ENCODE assay signal across 8 cellular contexts in the genomic region with DNA sequence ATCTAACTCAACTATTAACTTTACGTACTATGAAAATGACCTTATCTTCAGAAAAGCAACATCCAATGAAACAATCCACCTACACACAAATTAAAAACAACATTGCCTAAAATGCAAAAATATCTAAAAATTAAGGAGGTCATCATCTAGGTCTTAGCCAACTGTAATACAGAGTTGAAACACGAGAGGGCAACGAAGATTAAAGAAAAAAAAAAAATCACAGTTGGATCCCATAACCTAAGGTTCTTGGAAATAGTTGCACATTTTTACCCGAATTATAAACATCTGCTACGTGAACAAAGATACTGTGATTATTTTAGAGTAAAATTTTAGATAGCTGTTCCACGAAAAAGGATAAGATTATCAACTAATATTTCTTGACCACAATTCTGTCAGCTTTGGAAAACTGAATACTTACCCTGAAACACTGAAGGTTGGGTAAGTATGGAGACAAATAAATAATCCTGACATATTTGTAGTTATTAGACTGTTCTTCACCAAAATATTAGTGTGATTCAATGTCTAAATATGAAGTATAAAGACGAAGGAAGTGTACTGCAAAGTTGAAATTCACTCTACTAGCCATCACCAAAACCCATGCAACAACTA.
DNase-seq lines count a peak whose midpoint lies in the region; ATAC-seq and TF ChIP-seq lines count a peak whose summit lies in the region.

No MANE protein-coding gene starts in this region.

- no peak overlapping the region for H3K27ac Mint-ChIP-seq in MCF 10A (ENCODE audit: low read depth, unreplicated experiment)
- no peak overlapping the region for H3K27ac Mint-ChIP-seq in activated T-helper 2 cell treated with anti-CD3 and anti-CD28 coated beads, Interferon-gamma antibody, Interleukin-2, Interleukin-4, amounts not matched to agents 10 μg/mL and 5 μg/mL and 100 μg/mL, durations not matched to agents 14 hours and 24 hours and 36 hours

- WGBS in liver: 17% methylated on average over 7 of the region's 7 CpGs

- POLR2A ChIA-PET in MCF 10A (lab: Yijun Ruan, JAX): interaction anchor here (0.7 to 1.5 kb wide), 2 partner anchors 88 to 193 kb away, joined by 3 to 6 read pairs; a partner anchor contains a TSS

- peaks cover 27% of the 10 kb centered on the region for H3K4me1 Mint-ChIP-seq in MCF 10A (ENCODE audit: insufficient read depth, unreplicated experiment)
- H3K4me1 Mint-ChIP-seq in activated T-helper 2 cell treated with anti-CD3 and anti-CD28 coated beads, Interferon-gamma antibody, Interleukin-2, Interleukin-4, amounts not matched to agents 10 μg/mL and 5 μg/mL and 100 μg/mL, durations not matched to agents 14 hours and 24 hours and 36 hours (ENCODE audit: low read depth): peaks cover 6% of the 10 kb centered on the region

- no peak overlapping the region for H3K4me3 Mint-ChIP-seq in MCF 10A (ENCODE audit: unreplicated experiment)
- H3K4me3 Mint-ChIP-seq in activated T-helper 2 cell treated with anti-CD3 and anti-CD28 coated beads, Interferon-gamma antibody, Interleukin-2, Interleukin-4, amounts not matched to agents 10 μg/mL and 5 μg/mL and 100 μg/mL, durations not matched to agents 14 hours and 24 hours and 36 hours (ENCODE audit: low read depth): no peak overlapping the region

- peaks cover 2 to 20% (median 17%) of the 10 kb centered on the region in 4 donors for H3K4me1 ChIP-seq in liver (ENCODE audit: control insufficient read depth in 4 of 4, insufficient read depth in 4 of 4, low read length in 3 of 4)

- TF ChIP-seq RAD21 in liver (IDR thresholded peaks at IDR 0.05): peak; percentile 86 to 88

- no peaks in the 10 kb centered on the region for H3K27me3 Mint-ChIP-seq in MCF 10A (ENCODE audit: insufficient read depth, unreplicated experiment)
- H3K27me3 Mint-ChIP-seq in activated T-helper 2 cell treated with anti-CD3 and anti-CD28 coated beads, Interferon-gamma antibody, Interleukin-2, Interleukin-4, amounts not matched to agents 10 μg/mL and 5 μg/mL and 100 μg/mL, durations not matched to agents 14 hours and 24 hours and 36 hours (ENCODE audit: low read depth): no peaks in the 10 kb centered on the region

- TF ChIP-seq CTCF in LNCAP (IDR thresholded peaks at IDR 0.05): peak; percentile 79
- TF ChIP-seq CTCF in MCF 10A (IDR thresholded peaks at IDR 0.05; ENCODE audit: unreplicated experiment): peak; percentile 63
- TF ChIP-seq CTCF in liver (IDR thresholded peaks at IDR 0.05; ENCODE audit: low read depth, low read length, missing input control): peak; percentile 85

- no peak overlapping the region for H3K9ac ChIP-seq in liver (ENCODE audit: low read depth in 1 of 2, low read length in 2 of 2)

- no peaks in the 10 kb centered on the region for H3K9me3 Mint-ChIP-seq in MCF 10A (ENCODE audit: unreplicated experiment)
- H3K9me3 Mint-ChIP-seq in activated T-helper 2 cell treated with anti-CD3 and anti-CD28 coated beads, Interferon-gamma antibody, Interleukin-2, Interleukin-4, amounts not matched to agents 10 μg/mL and 5 μg/mL and 100 μg/mL, durations not matched to agents 14 hours and 24 hours and 36 hours: no peaks in the 10 kb centered on the region

- peaks cover 15% of the 10 kb centered on the region for H3K36me3 Mint-ChIP-seq in MCF 10A (ENCODE audit: insufficient read depth, unreplicated experiment)
- peaks cover 17% of the 10 kb centered on the region for H3K36me3 Mint-ChIP-seq in activated T-helper 2 cell treated with anti-CD3 and anti-CD28 coated beads, Interferon-gamma antibody, Interleukin-2, Interleukin-4, amounts not matched to agents 10 μg/mL and 5 μg/mL and 100 μg/mL, durations not matched to agents 14 hours and 24 hours and 36 hours (ENCODE audit: low read depth)

- no peaks in the 10 kb centered on the region for H3K27me3 ChIP-seq in liver (ENCODE audit: control insufficient read depth in 4 of 4, insufficient read depth in 4 of 4, low read length in 3 of 4)

- no peak overlapping the region for H3K4me3 ChIP-seq in liver (ENCODE audit: low read depth in 1 of 3, low read length in 3 of 3)

- no TSS peak for BruUV-seq in MCF 10A (replicated peaks; lab: Mats Ljungman, UMichigan)

- intact Hi-C loops in MCF 10A (cut with micrococcal nuclease): loop anchor here (1.0 to 5.0 kb wide), 3 partner anchors 149 to 1182 kb away; no protein-coding TSS in a partner anchor
- intact Hi-C loops in activated T-helper 2 cell treated with anti-CD3 and anti-CD28 coated beads, Interferon-gamma antibody, Interleukin-2, Interleukin-4, amounts not matched to agents 10 μg/mL and 5 μg/mL and 100 μg/mL, durations not matched to agents 14 hours and 24 hours and 36 hours (cut with micrococcal nuclease): loop anchor here (1.0 to 10.0 kb wide), 6 partner anchors 15 to 1465 kb away; a partner anchor contains a TSS

- peak; percentile 68 for DNase-seq in G401 (ENCODE audit: low spot score)
- DNase-seq in MCF 10A (ENCODE audit: unreplicated experiment): peak; percentile 54
- no peak for DNase-seq in activated T-helper 2 cell treated with anti-CD3 and anti-CD28 coated beads, Interferon-gamma antibody, Interleukin-2, Interleukin-4, amounts not matched to agents 10 μg/mL and 5 μg/mL and 100 μg/mL, durations not matched to agents 14 hours and 24 hours and 36 hours (ENCODE audit: low spot score)

- ATAC-seq in GM19395 (IDR thresholded peaks at IDR 0.05; ENCODE audit: unreplicated experiment): no peak
- ATAC-seq in HG02870 (IDR thresholded peaks at IDR 0.05; ENCODE audit: unreplicated experiment): no peak
- no peak for ATAC-seq in GM21528 (IDR thresholded peaks at IDR 0.05; ENCODE audit: low FRiP score, unreplicated experiment)

- H3K9me3 ChIP-seq in liver (ENCODE audit: control insufficient read depth in 4 of 4, low read length in 3 of 4): no peaks in the 10 kb centered on the region

- CTCF ChIA-PET in MCF 10A (lab: Yijun Ruan, JAX): interaction anchor here (0.5 to 4.0 kb wide), 14 partner anchors 19 to 1166 kb away, joined by 3 to 31 read pairs (median 3); no protein-coding TSS in a partner anchor

- peak overlapping the region in 1 of 2 donors; percentile 38 for H3K27ac ChIP-seq in liver (ENCODE audit: low read depth in 1 of 2, low read length in 2 of 2)

- in situ Hi-C loops in G401 (cut with HindIII; ENCODE audit: low sequenced_read_pairs): no loop called here

- peaks cover 0 to 17% (median 14%) of the 10 kb centered on the region in 4 donors for H3K36me3 ChIP-seq in liver (ENCODE audit: control insufficient read depth in 4 of 4, insufficient read depth in 3 of 4, low read depth in 1 of 4, low read length in 3 of 4)

TF ChIP-seq in liver, 16 proteins besides CTCF, POLR2A, EP300 and RAD21:
- no peak for TF ChIP-seq TAF1 (conservative IDR thresholded peaks at IDR 0.05)
- TF ChIP-seq, protein P1, sequence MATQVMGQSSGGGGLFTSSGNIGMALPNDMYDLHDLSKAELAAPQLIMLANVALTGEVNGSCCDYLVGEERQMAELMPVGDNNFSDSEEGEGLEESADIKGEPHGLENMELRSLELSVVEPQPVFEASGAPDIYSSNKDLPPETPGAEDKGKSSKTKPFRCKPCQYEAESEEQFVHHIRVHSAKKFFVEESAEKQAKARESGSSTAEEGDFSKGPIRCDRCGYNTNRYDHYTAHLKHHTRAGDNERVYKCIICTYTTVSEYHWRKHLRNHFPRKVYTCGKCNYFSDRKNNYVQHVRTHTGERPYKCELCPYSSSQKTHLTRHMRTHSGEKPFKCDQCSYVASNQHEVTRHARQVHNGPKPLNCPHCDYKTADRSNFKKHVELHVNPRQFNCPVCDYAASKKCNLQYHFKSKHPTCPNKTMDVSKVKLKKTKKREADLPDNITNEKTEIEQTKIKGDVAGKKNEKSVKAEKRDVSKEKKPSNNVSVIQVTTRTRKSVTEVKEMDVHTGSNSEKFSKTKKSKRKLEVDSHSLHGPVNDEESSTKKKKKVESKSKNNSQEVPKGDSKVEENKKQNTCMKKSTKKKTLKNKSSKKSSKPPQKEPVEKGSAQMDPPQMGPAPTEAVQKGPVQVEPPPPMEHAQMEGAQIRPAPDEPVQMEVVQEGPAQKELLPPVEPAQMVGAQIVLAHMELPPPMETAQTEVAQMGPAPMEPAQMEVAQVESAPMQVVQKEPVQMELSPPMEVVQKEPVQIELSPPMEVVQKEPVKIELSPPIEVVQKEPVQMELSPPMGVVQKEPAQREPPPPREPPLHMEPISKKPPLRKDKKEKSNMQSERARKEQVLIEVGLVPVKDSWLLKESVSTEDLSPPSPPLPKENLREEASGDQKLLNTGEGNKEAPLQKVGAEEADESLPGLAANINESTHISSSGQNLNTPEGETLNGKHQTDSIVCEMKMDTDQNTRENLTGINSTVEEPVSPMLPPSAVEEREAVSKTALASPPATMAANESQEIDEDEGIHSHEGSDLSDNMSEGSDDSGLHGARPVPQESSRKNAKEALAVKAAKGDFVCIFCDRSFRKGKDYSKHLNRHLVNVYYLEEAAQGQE (IDR thresholded peaks at IDR 0.05): no peak
- no peak for TF ChIP-seq HNF4A (conservative IDR thresholded peaks at IDR 0.05)
- TF ChIP-seq SP1 (IDR thresholded peaks at IDR 0.05): no peak
- TF ChIP-seq HNF4G (IDR thresholded peaks at IDR 0.05): no peak
- TF ChIP-seq, protein P2, sequence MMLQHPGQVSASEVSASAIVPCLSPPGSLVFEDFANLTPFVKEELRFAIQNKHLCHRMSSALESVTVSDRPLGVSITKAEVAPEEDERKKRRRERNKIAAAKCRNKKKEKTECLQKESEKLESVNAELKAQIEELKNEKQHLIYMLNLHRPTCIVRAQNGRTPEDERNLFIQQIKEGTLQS (IDR thresholded peaks at IDR 0.05): no peak
- no peak for TF ChIP-seq FOXA2 (IDR thresholded peaks at IDR 0.05)
